In the genomic region with DNA sequence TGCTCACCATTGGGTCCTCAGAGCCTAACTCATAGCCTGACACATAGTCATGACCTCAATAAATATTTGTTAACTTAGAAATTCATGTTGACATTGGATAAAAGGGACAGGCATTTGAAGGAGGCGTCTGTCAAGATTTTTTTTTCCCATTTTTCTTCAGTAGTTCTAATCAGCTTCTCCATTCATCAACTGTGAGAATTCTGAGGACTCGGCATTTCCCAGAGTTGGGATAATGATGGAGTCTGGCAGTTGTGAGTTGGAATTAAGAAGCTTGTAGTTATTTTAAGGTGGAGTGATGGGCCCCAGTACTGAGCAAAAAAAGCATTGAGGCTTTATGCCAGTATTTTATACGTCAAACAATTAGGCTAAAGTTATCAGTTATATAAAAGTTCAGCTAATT, we compare ENCODE assay signal across 23 cellular contexts. TPM values are rescaled to one million over a fixed set of nuclear protein-coding genes. Genes with fewer than 3 reads are reported as not detected.
DNase-seq lines count a peak whose midpoint lies in the region; ATAC-seq, FAIRE-seq and TF ChIP-seq lines count a peak whose summit lies in the region.
"Had no signal": no experiment of that assay in that cellular context is flagged by ENCODE, and none has a peak within 500 bp of the region (broad histone marks: within the 10 kb centered on the region; RNA-seq: fewer than 3 reads in every experiment).

No MANE protein-coding gene starts in this region.

- peak overlapping the region; percentile 4 for H2AFZ ChIP-seq in osteoblast (ENCODE audit: low read length)

- H3K9ac ChIP-seq in HUES6 (ENCODE audit: low read length): no peak overlapping the region

- TF ChIP-seq RAD21 in A549 (conservative IDR thresholded peaks at IDR 0.05 in 1 of 2, IDR thresholded peaks at IDR 0.05 in 1 of 2): no peak

- no peak for TF ChIP-seq EP300 in A549 (IDR thresholded peaks at IDR 0.05)

- H3K36me3 ChIP-seq in HUES6 (ENCODE audit: control insufficient read depth, insufficient read depth, low read length) (peaks cover 3% of the 10 kb centered on the region; the same call in 1 of the 2 replicates), bronchial epithelial cell (ENCODE audit: control insufficient read depth, insufficient read depth, low read length) (no peaks in the 10 kb centered on the region), osteoblast (ENCODE audit: insufficient read depth, low read length) (no peaks in the 10 kb centered on the region)
- H3K36me3 ChIP-seq: upper lobe of left lung had no signal

- ATAC-seq in A549 (no peak), HG02678 (IDR thresholded peaks at IDR 0.05; ENCODE audit: unreplicated experiment) (no peak), GM21529 (IDR thresholded peaks at IDR 0.05; ENCODE audit: unreplicated experiment) (no peak)
- ATAC-seq: K562 had no signal

- FAIRE-seq in A549 (lab: Jason Lieb, UNC) (no peak), bronchial epithelial cell (lab: Jason Lieb, UNC) (no peak)
- FAIRE-seq: A204.1, GM19239, K562 had no signal

- POLR2A ChIA-PET in A549 (lab: Yijun Ruan, JAX): no interaction called here

- no peak overlapping the region for H3K4me3 ChIP-seq in A549
- H3K4me3 ChIP-seq in HUES6 (ENCODE audit: low read depth, low read length): peak overlapping the region; percentile 62; the same call in 1 of the 2 replicates
- no peak overlapping the region for H3K4me3 ChIP-seq in bronchial epithelial cell (ENCODE audit: low read depth, low read length)
- no peak overlapping the region for H3K4me3 ChIP-seq in osteoblast (ENCODE audit: insufficient read depth, low read length)
- H3K4me3 ChIP-seq: K562, upper lobe of left lung had no signal

- H4K20me1 ChIP-seq in osteoblast (ENCODE audit: insufficient read depth, low read length): peaks cover 10% of the 10 kb centered on the region

- TF ChIP-seq POLR2A in A549 (IDR thresholded peaks at IDR 0.05; ENCODE audit: low read length): no peak

- peaks cover 87% of the 10 kb centered on the region for H3K79me2 ChIP-seq in osteoblast (ENCODE audit: insufficient read depth, low read length)

- DNase-seq in A549 (ENCODE audit: low read depth in 1 of 2, low spot score in 1 of 2): no peak
- peak; percentile 42 for DNase-seq in bronchial epithelial cell (ENCODE audit: low read depth)
- DNase-seq in osteoblast (ENCODE audit: insufficient read length, low spot score, missing footprints): peak; percentile 77
- DNase-seq in dedifferentiated amniotic fluid mesenchymal stem cell (ENCODE audit: extremely low spot score): no peak
- DNase-seq in DMS 273 treated with DMSO at 0.1 percent for 48 hours (lab: John Stamatoyannopoulos, UW): no peak
- DNase-seq: activated CD4-positive, alpha-beta T cell treated with anti-CD3 and anti-CD28 coated beads for 1 hour; activated naive CD4-positive, alpha-beta T cell; activated T-cell treated with anti-CD3 and anti-CD28 coated beads, Interleukin-2, amount 50 U/mL, for 24 hours; caudate nucleus; COR-L47; islet precursor cell; MM.1S; NCI-H1436 treated with DMSO at 0.1 percent for 48 hours; NCI-H2171; retina; stimulated activated CD8-positive, alpha-beta memory T cell treated with anti-CD3 and anti-CD28 coated beads, Interleukin-4, amount 100 ng/mL, for 48 hours; upper lobe of left lung had no signal

- WGBS in A549 (ENCODE audit: missing lambda C conversion rate): 67% methylated on average over 3 of the region's 3 CpGs

- CTCF ChIA-PET in A549 (lab: Yijun Ruan, JAX): interaction anchor here (0.7 kb wide), 1 partner anchor 170 kb away, joined by 3 read pairs; no protein-coding TSS in a partner anchor

- peak overlapping the region; percentile 25 for H3K4me2 ChIP-seq in A549
- peak overlapping the region; percentile 65 for H3K4me2 ChIP-seq in osteoblast (ENCODE audit: insufficient read depth, low read length)

- no peak for TF ChIP-seq CTCF in A549 (IDR thresholded peaks at IDR 0.05)
- no peak for TF ChIP-seq CTCF in bronchial epithelial cell (IDR thresholded peaks at IDR 0.05; ENCODE audit: insufficient read depth, low read length, severe bottlenecking)
- TF ChIP-seq CTCF in osteoblast (IDR thresholded peaks at IDR 0.05; ENCODE audit: extremely low read depth, low read depth, low read length): no peak

- peak overlapping the region in 1 of 2 experiments; percentile 1; a peak in 1 of 6 replicates for H3K27ac ChIP-seq in A549
- H3K27ac ChIP-seq in HUES6 (ENCODE audit: low read depth, low read length): no peak overlapping the region
- H3K27ac ChIP-seq in osteoblast (ENCODE audit: low read depth, low read length): peak overlapping the region; percentile 61
- H3K27ac ChIP-seq: upper lobe of left lung had no signal

- H3K4me1 ChIP-seq in A549 (peaks cover 54% of the 10 kb centered on the region), HUES6 (ENCODE audit: control insufficient read depth, insufficient read depth, low read length) (peaks cover 72% of the 10 kb centered on the region), osteoblast (ENCODE audit: insufficient read depth, low read length) (peaks cover 48% of the 10 kb centered on the region)

- H3K9me3 ChIP-seq in A549 (no peaks in the 10 kb centered on the region), HUES6 (ENCODE audit: control insufficient read depth, insufficient read depth, low read depth, low read length) (no peaks in the 10 kb centered on the region), osteoblast (ENCODE audit: low read depth, low read length) (no peaks in the 10 kb centered on the region)
- H3K9me3 ChIP-seq: upper lobe of left lung had no signal

- H3K27me3 ChIP-seq in HUES6 (ENCODE audit: control insufficient read depth, insufficient read depth, low read length) (no peaks in the 10 kb centered on the region), bronchial epithelial cell (ENCODE audit: control insufficient read depth, insufficient read depth, low read length) (no peaks in the 10 kb centered on the region), osteoblast (ENCODE audit: insufficient read depth, low read length) (no peaks in the 10 kb centered on the region)
- H3K27me3 ChIP-seq: upper lobe of left lung had no signal

TF ChIP-seq in A549, 52 proteins besides CTCF, POLR2A, EP300 and RAD21:
- no peak for TF ChIP-seq USF2 (IDR thresholded peaks at IDR 0.05)
- 0 out of 2 replicates have a peak, but pooled peaks have one; percentile 3 for TF ChIP-seq KDM1A (IDR thresholded peaks at IDR 0.05; ENCODE audit: low read depth)
- TF ChIP-seq ELK1 (IDR thresholded peaks at IDR 0.05; ENCODE audit: low read depth, low read length): no peak
- TF ChIP-seq, protein P1, sequence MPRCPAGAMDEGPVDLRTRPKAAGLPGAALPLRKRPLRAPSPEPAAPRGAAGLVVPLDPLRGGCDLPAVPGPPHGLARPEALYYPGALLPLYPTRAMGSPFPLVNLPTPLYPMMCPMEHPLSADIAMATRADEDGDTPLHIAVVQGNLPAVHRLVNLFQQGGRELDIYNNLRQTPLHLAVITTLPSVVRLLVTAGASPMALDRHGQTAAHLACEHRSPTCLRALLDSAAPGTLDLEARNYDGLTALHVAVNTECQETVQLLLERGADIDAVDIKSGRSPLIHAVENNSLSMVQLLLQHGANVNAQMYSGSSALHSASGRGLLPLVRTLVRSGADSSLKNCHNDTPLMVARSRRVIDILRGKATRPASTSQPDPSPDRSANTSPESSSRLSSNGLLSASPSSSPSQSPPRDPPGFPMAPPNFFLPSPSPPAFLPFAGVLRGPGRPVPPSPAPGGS (IDR thresholded peaks at IDR 0.05): no peak
- TF ChIP-seq MAFK (IDR thresholded peaks at IDR 0.05; ENCODE audit: partially characterized antibody): peak; percentile 13
- TF ChIP-seq BHLHE40 (IDR thresholded peaks at IDR 0.05; ENCODE audit: low read depth, low read length): no peak
- no peak for TF ChIP-seq ESRRA (IDR thresholded peaks at IDR 0.05; ENCODE audit: borderline replicate concordance, low read length)

RNA-seq across cellular contexts. Expression of gene SPATS2L, which starts 4.6 kb away (rescaled TPM):
- polyA plus RNA-seq in A549 (2011; rRNA removed) (155 and 202 TPM in 2 replicates), A549 (2017; fragmentation: RNase III; extraction: RNeasy Plus Mini Kit Qiagen cat#74134 plus additional on column Dnase treatment) (85.2 to 107 TPM (median 93.9 TPM) in 3 replicates)
- polyA plus RNA-seq in A549 (2012; cell fraction: cytosol; rRNA removed): 83.2 and 110 TPM in 2 replicates
- polyA plus RNA-seq in A549 (2012; cell fraction: nucleus; rRNA removed): 60.9 and 68.9 TPM in 2 replicates
- polyA minus RNA-seq in A549 (2011; rRNA and poly(A)+ RNA removed): 66.4 and 97.0 TPM in 2 replicates
- total RNA-seq in bronchial epithelial cell (37.6 and 56.3 TPM in 2 replicates), osteoblast (74.6 and 85.2 TPM in 2 replicates)

Comparison
In these comparisons a context has a peak if more than half of its experiments do, and no peak if none do; other contexts are left out.
1. DNase-seq: peak in bronchial epithelial cell (single experiment) and osteoblast (single experiment); none in A549 (0 of 2), dedifferentiated amniotic fluid mesenchymal stem cell (single experiment) and DMS 273 treated with DMSO at 0.1 percent for 48 hours (single experiment).